17 cellular contexts compared by ENCODE assay signal in the genomic region with DNA sequence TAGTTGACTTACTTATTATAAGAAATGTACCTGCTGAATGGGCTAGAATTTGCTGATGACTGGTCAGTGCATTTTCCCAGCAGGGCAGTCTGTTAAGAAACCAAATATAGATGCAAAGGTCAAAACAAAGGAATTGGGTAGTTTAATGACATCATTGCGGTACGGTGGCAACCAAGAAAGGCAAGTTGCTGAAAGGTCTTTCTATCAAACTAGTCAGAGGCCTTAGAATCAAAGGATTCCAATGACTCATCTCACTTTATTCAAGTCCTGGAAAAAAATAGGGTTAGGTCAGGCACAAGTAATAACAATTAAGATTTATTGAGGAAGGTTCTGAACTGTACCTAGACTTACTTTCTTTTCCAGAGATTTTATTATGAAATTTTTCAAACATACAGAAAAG.
DNase-seq lines count a peak whose midpoint lies in the region; ATAC-seq, FAIRE-seq and TF ChIP-seq lines count a peak whose summit lies in the region.
"Had no signal": no experiment of that assay in that cellular context is flagged by ENCODE, and none has a peak within 500 bp of the region (broad histone marks: within the 10 kb centered on the region; RNA-seq: fewer than 3 reads in every experiment).

No MANE protein-coding gene starts in this region.

- H3K9ac ChIP-seq in HepG2 (ENCODE audit: insufficient read depth, low read depth, low read length) = no peak overlapping the region

- no peaks in the 10 kb centered on the region for H3K27me3 ChIP-seq in PC-9 (ENCODE audit: insufficient read depth, low read depth)
- H3K27me3 ChIP-seq in HepG2 (ENCODE audit: control insufficient read depth in 1 of 2, insufficient read depth in 2 of 2, low read length in 2 of 2) = no peaks in the 10 kb centered on the region
- H3K27me3 ChIP-seq: adrenal gland, esophagus squamous epithelium, stomach, vagina had no signal

- intact Hi-C loops in PC-9 (cut with micrococcal nuclease; ENCODE audit: unreplicated experiment) = no loop called here
- intact Hi-C loops in HepG2 (cut with micrococcal nuclease; ENCODE audit: unreplicated experiment) = no loop called here

- no peaks in the 10 kb centered on the region for H3K9me2 ChIP-seq in PC-9 (ENCODE audit: insufficient read depth)

- H3K4me1 ChIP-seq in PC-9 (replicated peaks; ENCODE audit: insufficient read depth) (peaks cover 14% of the 10 kb centered on the region), HepG2 (ENCODE audit: insufficient read depth, low read length) (0 out of 2 replicates have a peak, but pooled peaks cover 6% of the 10 kb centered on the region)
- H3K4me1 ChIP-seq: esophagus squamous epithelium, stomach, vagina had no signal

- no peak for TF ChIP-seq CTCF in PC-9 (conservative IDR thresholded peaks at IDR 0.05)
- TF ChIP-seq CTCF in HepG2 (CRISPR knock-in tag; IDR thresholded peaks at IDR 0.05) = no peak

- H3K4me2 ChIP-seq in PC-9 (no peak overlapping the region), HepG2 (ENCODE audit: low read depth, low read length) (no peak overlapping the region)

- no peak for ATAC-seq in HepG2
- no peak for ATAC-seq in HG03196 (IDR thresholded peaks at IDR 0.05; ENCODE audit: unreplicated experiment)
- ATAC-seq: natural killer cell had no signal

- BruUV-seq in PC-9 (replicated peaks; lab: Mats Ljungman, UMichigan) (no TSS peak), HepG2 (replicated peaks; lab: Mats Ljungman, UMichigan) (no TSS peak)

- POLR2A ChIA-PET in PC-9 (lab: Charles Lee; ENCODE audit: unreplicated experiment) (no interaction called here), HepG2 (lab: Yijun Ruan, JAX) (no interaction called here)

- in situ Hi-C loops in HepG2 (cut with HindIII; ENCODE audit: extremely low pct_ligation_motif_present, low pct_unique_long_range_greater_than_20kb) = no loop called here

- H3K36me3 ChIP-seq in PC-9 (ENCODE audit: low read depth) (no peaks in the 10 kb centered on the region), HepG2 (replicated peaks in 1 of 2; ENCODE audit: control insufficient read depth in 1 of 2, insufficient read depth in 2 of 2, low read length in 2 of 2) (peaks cover 14 to 28% of the 10 kb centered on the region in 2 experiments; a peak in 4 of 5 replicates)
- H3K36me3 ChIP-seq: adrenal gland, WERI-Rb-1 had no signal

- DNase-seq in EL (peak; percentile 23), PC-9 (peak; percentile 4 to 88), dermis blood vessel endothelial cell (peak; percentile 4), HepG2 (ENCODE audit: low spot score) (peak; percentile 16), NCI-H82 treated with DMSO at 0.1 percent for 48 hours (lab: John Stamatoyannopoulos, UW; ENCODE audit: unreplicated experiment) (no peak), NCI-H187 treated with DMSO at 0.1 percent for 48 hours (lab: John Stamatoyannopoulos, UW) (no peak), SIG-M5 treated with dmso at 0.1 percent for 504 hours (lab: John Stamatoyannopoulos, UW; ENCODE audit: unreplicated experiment) (no peak)
- DNase-seq: cortex of kidney; esophagus squamous epithelium; natural killer cell; NCI-H187; stimulated activated CD4-positive, alpha-beta T cell treated with anti-CD3 and anti-CD28 coated beads, Interleukin-15, amount 100 ng/mL, for 24 hours; stomach; WERI-Rb-1 had no signal

- H4K20me1 ChIP-seq in PC-9 (ENCODE audit: insufficient read depth) (no peaks in the 10 kb centered on the region), HepG2 (ENCODE audit: insufficient read depth, low read length) (no peaks in the 10 kb centered on the region)

- H3K9me3 ChIP-seq in PC-9 (ENCODE audit: insufficient read depth, low read depth) = no peaks in the 10 kb centered on the region
- H3K9me3 ChIP-seq in HepG2 (ENCODE audit: low read length) = no peaks in the 10 kb centered on the region
- H3K9me3 ChIP-seq: adrenal gland, esophagus squamous epithelium, stomach, vagina had no signal

- no peaks in the 10 kb centered on the region for H3F3A ChIP-seq in PC-9 (ENCODE audit: insufficient read depth, low read depth)

- H2AFZ ChIP-seq in PC-9 (no peak overlapping the region), HepG2 (ENCODE audit: low read length) (no peak overlapping the region)

- TF ChIP-seq POLR2A in HepG2 (IDR thresholded peaks at IDR 0.05; ENCODE audit: insufficient read depth in 1 of 2, low read depth in 2 of 2, low read length in 2 of 2) = no peak

- no peak for FAIRE-seq in HepG2 (lab: Jason Lieb, UNC)

- H3K4me3 ChIP-seq in PC-9 (no peak overlapping the region), HepG2 (replicated peaks in 1 of 3; ENCODE audit: insufficient read depth in 1 of 3, low read depth in 2 of 3, low read length in 3 of 3) (no peak overlapping the region)
- H3K4me3 ChIP-seq: adrenal gland, esophagus squamous epithelium, stomach, vagina had no signal

- no peak for TF ChIP-seq RAD21 in HepG2 (CRISPR knock-in tag; IDR thresholded peaks at IDR 0.05)

- 84% methylated on average over 2 of the region's 2 CpGs for WGBS in HepG2 (ENCODE audit: low lambda C conversion rate)

- TF ChIP-seq EP300 in HepG2 (IDR thresholded peaks at IDR 0.05; ENCODE audit: low read depth in 2 of 2, low read length in 2 of 2) (no peak), HepG2 (CRISPR knock-in tag; IDR thresholded peaks at IDR 0.05; ENCODE audit: borderline replicate concordance) (no peak)

- H3K27ac ChIP-seq in PC-9 (no peak overlapping the region), HepG2 (ENCODE audit: extremely low read length, insufficient read depth, low read length) (no peak overlapping the region)
- H3K27ac ChIP-seq: adrenal gland, esophagus squamous epithelium, stomach, vagina, WERI-Rb-1 had no signal

- CTCF ChIA-PET in PC-9 (lab: Charles Lee) (no interaction called here), HepG2 (lab: Yijun Ruan, JAX; ENCODE audit: low intra/inter-chr PET ratio, low total read pairs) (no interaction called here)

- no peaks in the 10 kb centered on the region for H3K79me2 ChIP-seq in PC-9 (ENCODE audit: low read depth)
- no peaks in the 10 kb centered on the region for H3K79me2 ChIP-seq in HepG2 (ENCODE audit: insufficient read depth, low read length)

TF ChIP-seq in HepG2, 621 proteins besides CTCF, POLR2A, EP300 and RAD21:
- TF ChIP-seq ZMYM2 (CRISPR knock-in tag; IDR thresholded peaks at IDR 0.05) = no peak
- no peak for TF ChIP-seq CREB1 (IDR thresholded peaks at IDR 0.05)
- 0 out of 2 replicates have a peak, but pooled peaks have one; percentile 22 for TF ChIP-seq CREB1 (CRISPR knock-in tag; IDR thresholded peaks at IDR 0.05)
- TF ChIP-seq TBL1XR1 (IDR thresholded peaks at IDR 0.05; ENCODE audit: borderline replicate concordance, low read length, partially characterized antibody) = no peak
- peak; percentile 70 for TF ChIP-seq ATF7 (IDR thresholded peaks at IDR 0.05)
- TF ChIP-seq ATF7 (CRISPR knock-in tag; IDR thresholded peaks at IDR 0.05) = no peak
- TF ChIP-seq KDM1A (CRISPR knock-in tag; IDR thresholded peaks at IDR 0.05) = no peak

Comparison
In these comparisons a context has a peak if more than half of its experiments do, and no peak if none do; other contexts are left out.
1. DNase-seq: peak in EL (single experiment), PC-9 (2 of 2), dermis blood vessel endothelial cell (single experiment) and HepG2 (single experiment); none in NCI-H82 treated with DMSO at 0.1 percent for 48 hours (single experiment), NCI-H187 treated with DMSO at 0.1 percent for 48 hours (single experiment) and SIG-M5 treated with dmso at 0.1 percent for 504 hours (single experiment).